Comparison of ENCODE assay signal across 8 cellular contexts in genomic region chr19:3224346-3225325, GRCh38. TPM values are rescaled to one million over a fixed set of nuclear protein-coding genes. Genes with fewer than 3 reads are reported as not detected.
A peak's percentile ranks its signal among the peaks of the same experiment; 100 is the strongest.
DNase-seq lines count a peak whose midpoint lies in the region; ATAC-seq, FAIRE-seq and TF ChIP-seq lines count a peak whose summit lies in the region.

Gene CELF5, plus strand, starts transcription at chr19:3224661. Its CDS starts 79 bp downstream, at chr19:3224740.

- no peaks in the 10 kb centered on the region for H3K9me3 Mint-ChIP-seq in activated naive CD4-positive, alpha-beta T cell treated with anti-CD3 and anti-CD28 coated beads, Interleukin-2, amount 50 U/mL, for 24 hours

- POLR2A ChIA-PET in RWPE1 (lab: Yijun Ruan, JAX; ENCODE audit: low non-redundant PET) = no interaction called here

- no peak for TF ChIP-seq CTCF in cardiac muscle cell (IDR thresholded peaks at IDR 0.05; ENCODE audit: low read depth, low read length)
- TF ChIP-seq CTCF in RWPE1 (conservative IDR thresholded peaks at IDR 0.05; ENCODE audit: low read depth) = peak; percentile 90

- H3K4me3 ChIP-seq in cardiac muscle cell (peak within 1 kb of the TSS; percentile 21), right cardiac atrium (ENCODE audit: low read length) (peak within 1 kb of the TSS; percentile 61), small intestine (ENCODE audit: low read depth in 1 of 2, low read length in 2 of 2) (peak within 1 kb of the TSS; percentile 5 to 31)

- CTCF ChIA-PET in RWPE1 (lab: Yijun Ruan, JAX) = interaction anchor here (0.7 to 1.2 kb wide), 4 partner anchors 9 to 80 kb away, joined by 3 read pairs; no protein-coding TSS in a partner anchor

- 2% methylated on average over 90 of the region's 99 CpGs for WGBS in right cardiac atrium
- 2 to 6% (median 4%) methylated on average over 31 to 99 of the region's 99 CpGs for WGBS in small intestine, 3 donors

- no peaks in the 10 kb centered on the region for H3K9me3 ChIP-seq in cardiac muscle cell (ENCODE audit: low read depth)
- H3K9me3 ChIP-seq in right cardiac atrium (ENCODE audit: control insufficient read depth, low read length) = no peaks in the 10 kb centered on the region
- H3K9me3 ChIP-seq in small intestine (ENCODE audit: control insufficient read depth, low read depth) = no peaks in the 10 kb centered on the region

- no peaks in the 10 kb centered on the region for H3K36me3 Mint-ChIP-seq in activated naive CD4-positive, alpha-beta T cell treated with anti-CD3 and anti-CD28 coated beads, Interleukin-2, amount 50 U/mL, for 24 hours

- FAIRE-seq in small intestine (lab: Jason Lieb, UNC) = no peak

- H3K27me3 ChIP-seq in cardiac muscle cell (peaks cover 56% of the 10 kb centered on the region), right cardiac atrium (ENCODE audit: control insufficient read depth, insufficient read depth) (no peaks in the 10 kb centered on the region), small intestine (ENCODE audit: control insufficient read depth in 2 of 2, insufficient read depth in 2 of 2, low read length in 2 of 2) (peaks cover 14 to 17% of the 10 kb centered on the region in 2 donors)

- H3K27ac Mint-ChIP-seq in activated naive CD4-positive, alpha-beta T cell treated with anti-CD3 and anti-CD28 coated beads, Interleukin-2, amount 50 U/mL, for 24 hours = no peak within 1 kb of the TSS

- H3K4me1 ChIP-seq in cardiac muscle cell (ENCODE audit: low read depth) (no peaks in the 10 kb centered on the region), right cardiac atrium (ENCODE audit: control insufficient read depth, insufficient read depth, low read length) (no peaks in the 10 kb centered on the region), small intestine (ENCODE audit: control insufficient read depth in 2 of 2, insufficient read depth in 1 of 2, low read depth in 1 of 2, low read length in 1 of 2) (no peaks in the 10 kb centered on the region)

- H3K27ac ChIP-seq in cardiac muscle cell (no peak within 1 kb of the TSS), RWPE1 (no peak within 1 kb of the TSS), right cardiac atrium (ENCODE audit: low read length) (no peak within 1 kb of the TSS), small intestine (ENCODE audit: low read depth in 1 of 2, low read length in 1 of 2) (no peak within 1 kb of the TSS)

- peaks cover 4% of the 10 kb centered on the region for H3K4me1 Mint-ChIP-seq in activated naive CD4-positive, alpha-beta T cell treated with anti-CD3 and anti-CD28 coated beads, Interleukin-2, amount 50 U/mL, for 24 hours

- ATAC-seq in Right ventricle myocardium inferior (no peak), right cardiac atrium (peak; percentile 34 to 44), GM18907 (IDR thresholded peaks at IDR 0.05; ENCODE audit: unreplicated experiment) (no peak)

- peaks cover 11% of the 10 kb centered on the region for H3K27me3 Mint-ChIP-seq in activated naive CD4-positive, alpha-beta T cell treated with anti-CD3 and anti-CD28 coated beads, Interleukin-2, amount 50 U/mL, for 24 hours

- H3K36me3 ChIP-seq in cardiac muscle cell (no peaks in the 10 kb centered on the region), small intestine (ENCODE audit: control insufficient read depth in 2 of 2, insufficient read depth in 2 of 2, low read length in 2 of 2) (no peaks in the 10 kb centered on the region)

- intact Hi-C loops in Right ventricle myocardium inferior (cut with DNase I) = no loop called here
- intact Hi-C loops in right cardiac atrium (cut with DNase I) = no loop called here

- DNase-seq in cardiac muscle cell (ENCODE audit: low read depth in 1 of 2, low spot score in 1 of 2) (peak; percentile 43 to 81), Right ventricle myocardium inferior (ENCODE audit: missing footprints) (no peak), RWPE1 (ENCODE audit: low spot score) (peak; percentile 65), right cardiac atrium (peak; percentile 47 to 84 (median 83)), small intestine (peak; percentile 15), AML-193 (lab: John Stamatoyannopoulos, UW) (no peak)

- H3K4me3 Mint-ChIP-seq in activated naive CD4-positive, alpha-beta T cell treated with anti-CD3 and anti-CD28 coated beads, Interleukin-2, amount 50 U/mL, for 24 hours = peak within 1 kb of the TSS; percentile 42

RNA-seq across cellular contexts. Expression of gene CELF5, which starts in this region (rescaled TPM):
- total RNA-seq in cardiac muscle cell (3.1 and 8.4 TPM in 2 replicates), Right ventricle myocardium inferior (not detected), right cardiac atrium (under 1 TPM in 2 of 4 donors, not detected in 2; 0.14 to 0.20 TPM)
- polyA plus RNA-seq in cardiac muscle cell (4.5 and 7.2 TPM in 2 replicates), right cardiac atrium (not detected), small intestine (under 1 TPM in 2 of 3 donors, not detected in 1; 0.54 to 0.70 TPM)

Comparison
In these comparisons a context has a peak if more than half of its experiments do, and no peak if none do; other contexts are left out.
1. DNase-seq: peak in cardiac muscle cell (2 of 2) and RWPE1 (single experiment); none in Right ventricle myocardium inferior (single experiment) and AML-193 (0 of 2).
2. Peak in DNase-seq, ATAC-seq and H3K4me3 ChIP-seq in right cardiac atrium; RNA of the gene not detected or under 1 TPM.
3. Peak in DNase-seq and H3K4me3 ChIP-seq in small intestine; RNA of the gene not detected or under 1 TPM.
4. Peak in every context shown above with its lines, with median percentiles within 50 percentile points of each other: H3K4me3 ChIP-seq.